ENCODE assay signal across 8 cellular contexts in the genomic region with DNA sequence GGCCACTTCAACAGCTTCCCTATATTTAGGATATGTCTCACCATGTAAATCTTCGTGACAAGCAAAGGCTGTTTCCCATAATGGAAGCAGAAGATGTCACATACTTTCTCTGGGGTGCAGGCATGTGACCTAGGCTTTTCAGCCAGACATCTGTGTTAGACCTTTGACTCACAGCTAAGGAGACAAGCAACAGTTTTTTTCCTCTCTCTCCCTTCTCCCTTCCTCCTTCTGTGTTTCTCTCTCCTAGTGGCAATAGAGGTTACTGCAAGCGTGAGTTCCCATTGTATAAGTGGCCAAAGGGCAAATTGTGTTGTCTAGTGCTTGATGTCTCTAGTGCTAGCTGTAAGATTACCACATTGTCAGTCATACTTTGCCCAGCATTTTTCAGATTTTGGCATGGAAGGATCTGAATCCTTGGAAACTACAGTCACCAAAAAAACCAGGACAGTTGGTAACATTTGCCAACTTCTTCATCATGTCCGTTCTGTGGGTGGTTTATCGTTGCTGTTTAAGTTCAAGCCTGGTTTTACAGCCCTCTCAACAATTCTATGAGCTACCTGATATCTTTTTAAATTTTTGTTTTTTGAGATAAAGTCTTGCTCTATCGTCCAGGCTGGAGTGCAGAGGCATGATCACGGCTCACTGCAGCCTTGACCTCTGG. TPM values are rescaled to one million over a fixed set of nuclear protein-coding genes. Genes with fewer than 3 reads are reported as not detected.
DNase-seq lines count a peak whose midpoint lies in the region; ATAC-seq and TF ChIP-seq lines count a peak whose summit lies in the region.

No MANE protein-coding gene starts in this region.

- TF ChIP-seq CTCF in AG04449 (IDR thresholded peaks at IDR 0.05; ENCODE audit: insufficient read depth, low read length, missing control alignments) (peak; percentile 67), left ventricle myocardium inferior (IDR thresholded peaks at IDR 0.05; ENCODE audit: borderline replicate concordance) (peak; percentile 67), retinal pigment epithelial cell (conservative IDR thresholded peaks at IDR 0.05; ENCODE audit: low read depth, low read length) (peak; percentile 80)

- H3K27ac ChIP-seq in left ventricle myocardium inferior (replicated peaks): no peak overlapping the region

- no peaks in the 10 kb centered on the region for H3K9me3 Mint-ChIP-seq in activated CD8-positive, alpha-beta T cell treated with anti-CD3 and anti-CD28 coated beads, Interleukin-2, amount 10 ng/mL, durations not matched to agents 7 days and 5 days (ENCODE audit: insufficient read depth)

- no peaks in the 10 kb centered on the region for H3K27me3 ChIP-seq in left ventricle myocardium inferior (ENCODE audit: low read depth)

- no peaks in the 10 kb centered on the region for H3K9me3 ChIP-seq in left ventricle myocardium inferior (replicated peaks)

- H3K4me3 ChIP-seq in AG04449 (ENCODE audit: low read depth, low read length): no peak overlapping the region
- H3K4me3 ChIP-seq in left ventricle myocardium inferior: no peak overlapping the region
- H3K4me3 ChIP-seq in retinal pigment epithelial cell (ENCODE audit: low read length): no peak overlapping the region

- H3K4me1 Mint-ChIP-seq in activated CD8-positive, alpha-beta T cell treated with anti-CD3 and anti-CD28 coated beads, Interleukin-2, amount 10 ng/mL, durations not matched to agents 7 days and 5 days (ENCODE audit: low read depth): no peaks in the 10 kb centered on the region

- peak; percentile 85 for ATAC-seq in HG02798 (IDR thresholded peaks at IDR 0.05; ENCODE audit: poor library complexity, unreplicated experiment)
- ATAC-seq in activated CD8-positive, alpha-beta T cell treated with anti-CD3 and anti-CD28 coated beads, Interleukin-2, amount 10 ng/mL, durations not matched to agents 7 days and 5 days: peak; percentile 77

- CTCF ChIA-PET in AG04449 (lab: Yijun Ruan, JAX): interaction anchor here (0.8 to 1.9 kb wide), 9 partner anchors 10 to 103 kb away, joined by 3 to 9 read pairs (median 3); no protein-coding TSS in a partner anchor
- CTCF ChIA-PET in activated CD8-positive, alpha-beta T cell treated with anti-CD3 and anti-CD28 coated beads, Interleukin-2, amount 10 ng/mL, durations not matched to agents 7 days and 5 days (lab: Charles Lee): interaction anchor here (0.9 to 1.7 kb wide), 9 partner anchors 13 to 109 kb away, joined by 3 to 7 read pairs (median 4); no protein-coding TSS in a partner anchor

- POLR2A ChIA-PET in AG04449 (lab: Yijun Ruan, JAX): no interaction called here
- POLR2A ChIA-PET in activated CD8-positive, alpha-beta T cell treated with anti-CD3 and anti-CD28 coated beads, Interleukin-2, amount 10 ng/mL, durations not matched to agents 7 days and 5 days (lab: Charles Lee): no interaction called here

- no peaks in the 10 kb centered on the region for H3K36me3 ChIP-seq in left ventricle myocardium inferior

- no peak for DNase-seq in AG04449 (ENCODE audit: low read depth, low spot score)
- DNase-seq in GDM1 (lab: John Stamatoyannopoulos, UW): peak; percentile 8
- peak; percentile 32 for DNase-seq in NCI-H2227 treated with DMSO at 0.1 percent for 48 hours (lab: John Stamatoyannopoulos, UW)
- DNase-seq in activated CD8-positive, alpha-beta T cell treated with anti-CD3 and anti-CD28 coated beads, Interleukin-2, amount 10 ng/mL, durations not matched to agents 7 days and 5 days: peak; percentile 40
- DNase-seq in left ventricle myocardium inferior: no peak
- no peak for DNase-seq in retinal pigment epithelial cell (ENCODE audit: low read depth)
- DNase-seq in GOT3 (lab: John Stamatoyannopoulos, UW): no peak

- intact Hi-C loops in left ventricle myocardium inferior (cut with micrococcal nuclease): no loop called here

- H3K36me3 Mint-ChIP-seq in activated CD8-positive, alpha-beta T cell treated with anti-CD3 and anti-CD28 coated beads, Interleukin-2, amount 10 ng/mL, durations not matched to agents 7 days and 5 days (ENCODE audit: low read depth): no peaks in the 10 kb centered on the region

- no peak overlapping the region for H3K4me3 Mint-ChIP-seq in activated CD8-positive, alpha-beta T cell treated with anti-CD3 and anti-CD28 coated beads, Interleukin-2, amount 10 ng/mL, durations not matched to agents 7 days and 5 days

- peaks cover 27% of the 10 kb centered on the region for H3K4me1 ChIP-seq in left ventricle myocardium inferior

- no peak overlapping the region for H3K27ac Mint-ChIP-seq in activated CD8-positive, alpha-beta T cell treated with anti-CD3 and anti-CD28 coated beads, Interleukin-2, amount 10 ng/mL, durations not matched to agents 7 days and 5 days

- peaks cover 7% of the 10 kb centered on the region for H3K27me3 Mint-ChIP-seq in activated CD8-positive, alpha-beta T cell treated with anti-CD3 and anti-CD28 coated beads, Interleukin-2, amount 10 ng/mL, durations not matched to agents 7 days and 5 days (ENCODE audit: low read depth)

RNA-seq across cellular contexts. Expression of gene RABGAP1L, which starts 44.4 kb away (rescaled TPM):
- 10 to 100 TPM; 38.2 to 44.2 TPM for total RNA-seq in activated CD8-positive, alpha-beta T cell treated with anti-CD3 and anti-CD28 coated beads, Interleukin-2, amount 10 ng/mL, durations not matched to agents 7 days and 5 days
- total RNA-seq in left ventricle myocardium inferior: 69.2 TPM

Comparison
In these comparisons a context has a peak if more than half of its experiments do, and no peak if none do; other contexts are left out.
1. DNase-seq: peak in GDM1 (single experiment), NCI-H2227 treated with DMSO at 0.1 percent for 48 hours (single experiment) and activated CD8-positive, alpha-beta T cell treated with anti-CD3 and anti-CD28 coated beads, Interleukin-2, amount 10 ng/mL, durations not matched to agents 7 days and 5 days (single experiment); none in AG04449 (single experiment), left ventricle myocardium inferior (single experiment), retinal pigment epithelial cell (single experiment) and GOT3 (single experiment).
2. Peak in every context shown above with its lines, with median percentiles within 50 percentile points of each other: CTCF ChIP-seq.